Comparison of ENCODE assay signal across 20 cellular contexts in genomic region chr13:73832203-73832602, GRCh38.
A peak's percentile ranks its signal among the peaks of the same experiment; 100 is the strongest.
DNase-seq lines count a peak whose midpoint lies in the region; ATAC-seq, FAIRE-seq and TF ChIP-seq lines count a peak whose summit lies in the region.
"Had no signal": no experiment of that assay in that cellular context is flagged by ENCODE, and none has a peak within 500 bp of the region (broad histone marks: within the 10 kb centered on the region; RNA-seq: fewer than 3 reads in every experiment).

No MANE protein-coding gene starts in this region.

- H3K9me3 ChIP-seq in SJSA1 (replicated peaks) (no peaks in the 10 kb centered on the region), endothelial cell of umbilical vein (replicated peaks; ENCODE audit: control insufficient read depth, insufficient read depth, low read length) (no peaks in the 10 kb centered on the region)

- H3K4me3 ChIP-seq in SJSA1: no peak overlapping the region
- H3K4me3 ChIP-seq in endothelial cell of umbilical vein (replicated peaks in 1 of 3; ENCODE audit: insufficient read depth in 1 of 3, low read depth in 1 of 3, low read length in 3 of 3): no peak overlapping the region

- H3K4me1 Mint-ChIP-seq in activated naive CD4-positive, alpha-beta T cell treated with anti-CD3 and anti-CD28 coated beads, Interleukin-2, amount 10 ng/mL, durations not matched to agents 7 days and 5 days: peaks cover 20% of the 10 kb centered on the region
- peaks cover 9% of the 10 kb centered on the region for H3K4me1 Mint-ChIP-seq in osteocyte (ENCODE audit: unreplicated experiment)
- H3K4me1 Mint-ChIP-seq in effector memory CD8-positive, alpha-beta T cell (ENCODE audit: low read depth in 2 of 2): peaks cover 22 to 48% of the 10 kb centered on the region in 2 donors

- TF ChIP-seq POLR2A in endothelial cell of umbilical vein (IDR thresholded peaks at IDR 0.05; ENCODE audit: low read depth, low read length): no peak

- no peak overlapping the region for H3K9ac ChIP-seq in endothelial cell of umbilical vein (replicated peaks; ENCODE audit: extremely low read depth, insufficient read depth, low read length)

- H3K27ac Mint-ChIP-seq in activated naive CD4-positive, alpha-beta T cell treated with anti-CD3 and anti-CD28 coated beads, Interleukin-2, amount 10 ng/mL, durations not matched to agents 7 days and 5 days: peak overlapping the region; percentile 1
- peak overlapping the region; percentile 1 for H3K27ac Mint-ChIP-seq in osteocyte (ENCODE audit: unreplicated experiment)
- H3K27ac Mint-ChIP-seq in effector memory CD8-positive, alpha-beta T cell: peak overlapping the region in 1 of 2 donors; percentile 2
- H3K27ac Mint-ChIP-seq: activated CD4-positive, alpha-beta memory T cell treated with anti-CD3 and anti-CD28 coated beads for 36 hours had no signal

- H3K36me3 ChIP-seq in SJSA1: no peaks in the 10 kb centered on the region
- no peaks in the 10 kb centered on the region for H3K36me3 ChIP-seq in endothelial cell of umbilical vein (ENCODE audit: control insufficient read depth in 2 of 2, extremely low read depth in 1 of 2, insufficient read depth in 2 of 2, low read length in 2 of 2)

- no TSS peak for BruUV-seq in endothelial cell of umbilical vein (replicated peaks; lab: Mats Ljungman, UMichigan)

- TF ChIP-seq CTCF in endothelial cell of umbilical vein (IDR thresholded peaks at IDR 0.05; ENCODE audit: extremely low read depth in 1 of 2, insufficient read depth in 1 of 2, low read depth in 1 of 2, low read length in 2 of 2): no peak
- no peak for TF ChIP-seq CTCF in osteocyte (IDR thresholded peaks at IDR 0.05)

- no peaks in the 10 kb centered on the region for H3K9me3 Mint-ChIP-seq in activated naive CD4-positive, alpha-beta T cell treated with anti-CD3 and anti-CD28 coated beads, Interleukin-2, amount 10 ng/mL, durations not matched to agents 7 days and 5 days
- H3K9me3 Mint-ChIP-seq in osteocyte (ENCODE audit: unreplicated experiment): no peaks in the 10 kb centered on the region
- H3K9me3 Mint-ChIP-seq in effector memory CD8-positive, alpha-beta T cell: no peaks in the 10 kb centered on the region
- H3K9me3 Mint-ChIP-seq: activated CD4-positive, alpha-beta memory T cell treated with anti-CD3 and anti-CD28 coated beads for 36 hours; naive B cell had no signal

- H3K36me3 Mint-ChIP-seq in activated naive CD4-positive, alpha-beta T cell treated with anti-CD3 and anti-CD28 coated beads, Interleukin-2, amount 10 ng/mL, durations not matched to agents 7 days and 5 days: peaks cover 4% of the 10 kb centered on the region
- no peaks in the 10 kb centered on the region for H3K36me3 Mint-ChIP-seq in osteocyte (ENCODE audit: unreplicated experiment)
- no peaks in the 10 kb centered on the region for H3K36me3 Mint-ChIP-seq in effector memory CD8-positive, alpha-beta T cell (ENCODE audit: insufficient read depth)
- H3K36me3 Mint-ChIP-seq: activated CD4-positive, alpha-beta memory T cell treated with anti-CD3 and anti-CD28 coated beads for 36 hours had no signal

- H3K27me3 Mint-ChIP-seq in activated naive CD4-positive, alpha-beta T cell treated with anti-CD3 and anti-CD28 coated beads, Interleukin-2, amount 10 ng/mL, durations not matched to agents 7 days and 5 days: no peaks in the 10 kb centered on the region
- no peaks in the 10 kb centered on the region for H3K27me3 Mint-ChIP-seq in osteocyte (ENCODE audit: unreplicated experiment)
- H3K27me3 Mint-ChIP-seq in effector memory CD8-positive, alpha-beta T cell: no peaks in the 10 kb centered on the region
- H3K27me3 Mint-ChIP-seq: activated CD4-positive, alpha-beta memory T cell treated with anti-CD3 and anti-CD28 coated beads for 36 hours; naive B cell had no signal

- H3K4me2 ChIP-seq in endothelial cell of umbilical vein (ENCODE audit: insufficient read depth, low read length): no peak overlapping the region

- intact Hi-C loops in endothelial cell of umbilical vein (cut with micrococcal nuclease): loop anchor here (10.0 kb wide), 1 partner anchor 743 kb away; no protein-coding TSS in a partner anchor

- no peak for DNase-seq in activated naive CD4-positive, alpha-beta T cell treated with anti-CD3 and anti-CD28 coated beads, Interleukin-2, amount 10 ng/mL, durations not matched to agents 7 days and 5 days
- no peak for DNase-seq in activated naive CD4-positive, alpha-beta T cell treated with anti-CD3 and anti-CD28 coated beads, Interleukin-2, amount 50 U/mL, for 16 hours
- DNase-seq in SJSA1 (ENCODE audit: low read depth in 1 of 2, low spot score in 2 of 2): peak in 1 of 2 experiments; percentile 56
- peak; percentile 34 for DNase-seq in endothelial cell of umbilical vein (ENCODE audit: low read depth, low spot score)
- no peak for DNase-seq in osteocyte (ENCODE audit: extremely low spot score, unreplicated experiment)
- DNase-seq in effector memory CD8-positive, alpha-beta T cell: no peak
- DNase-seq: activated CD4-positive, alpha-beta memory T cell treated with anti-CD3 and anti-CD28 coated beads for 36 hours; activated effector memory CD4-positive, alpha-beta T cell treated with Interleukin-2 at 50 U/mL for 16 hours; DMS 273 treated with DMSO at 0.1 percent for 48 hours; effector memory CD4-positive, alpha-beta T cell; foreskin fibroblast; Kasumi-1; left ventricle myocardium superior; naive B cell; NCI-H1930; NCI-H526 had no signal

- H3K4me3 Mint-ChIP-seq in activated naive CD4-positive, alpha-beta T cell treated with anti-CD3 and anti-CD28 coated beads, Interleukin-2, amount 10 ng/mL, durations not matched to agents 7 days and 5 days: no peak overlapping the region
- no peak overlapping the region for H3K4me3 Mint-ChIP-seq in osteocyte (ENCODE audit: unreplicated experiment)
- no peak overlapping the region for H3K4me3 Mint-ChIP-seq in effector memory CD8-positive, alpha-beta T cell
- H3K4me3 Mint-ChIP-seq: activated CD4-positive, alpha-beta memory T cell treated with anti-CD3 and anti-CD28 coated beads for 36 hours; naive B cell had no signal

- ATAC-seq in effector memory CD8-positive, alpha-beta T cell (replicated peaks): no peak
- ATAC-seq in HG03139 (IDR thresholded peaks at IDR 0.05; ENCODE audit: unreplicated experiment) (no peak), HG02610 (IDR thresholded peaks at IDR 0.05; ENCODE audit: unreplicated experiment) (no peak)
- ATAC-seq: left ventricle myocardium superior had no signal

- H2AFZ ChIP-seq in endothelial cell of umbilical vein (ENCODE audit: low read depth, low read length): no peak overlapping the region

- H3K27me3 ChIP-seq in SJSA1 (replicated peaks): no peaks in the 10 kb centered on the region
- H3K27me3 ChIP-seq in endothelial cell of umbilical vein (ENCODE audit: control insufficient read depth in 2 of 2, insufficient read depth in 2 of 2, low read length in 2 of 2): no peaks in the 10 kb centered on the region

- H4K20me1 ChIP-seq in endothelial cell of umbilical vein (replicated peaks; ENCODE audit: control insufficient read depth, extremely low read depth, insufficient read depth, low read length): no peaks in the 10 kb centered on the region

- H3K4me1 ChIP-seq in SJSA1 (replicated peaks) (peaks cover 24% of the 10 kb centered on the region), endothelial cell of umbilical vein (ENCODE audit: control insufficient read depth, extremely low read depth, insufficient read depth, low read length) (peaks cover 16% of the 10 kb centered on the region)

- FAIRE-seq in endothelial cell of umbilical vein (lab: Jason Lieb, UNC): no peak
- FAIRE-seq: GM18507 had no signal

- peaks cover 6% of the 10 kb centered on the region for H3K79me2 ChIP-seq in endothelial cell of umbilical vein (ENCODE audit: control insufficient read depth, insufficient read depth, low read length)

- dilution Hi-C loops in endothelial cell of umbilical vein (cut with MboI; ENCODE audit: extremely low pct_ligation_motif_present, low sequenced_read_pairs): no loop called here

- POLR2A ChIA-PET in endothelial cell of umbilical vein (lab: Charles Lee): no interaction called here

- peak overlapping the region; percentile 16; the same call in 1 of the 2 replicates for H3K27ac ChIP-seq in SJSA1
- no peak overlapping the region for H3K27ac ChIP-seq in endothelial cell of umbilical vein (ENCODE audit: insufficient read depth, low read depth, low read length)
- H3K27ac ChIP-seq: HL-60 had no signal

- CTCF ChIA-PET in activated naive CD4-positive, alpha-beta T cell treated with anti-CD3 and anti-CD28 coated beads, Interleukin-2, amount 10 ng/mL, durations not matched to agents 7 days and 5 days (lab: Charles Lee): interaction anchor here (0.6 to 1.4 kb wide), 2 partner anchors 19 to 94 kb away, joined by 3 read pairs; no protein-coding TSS in a partner anchor
- CTCF ChIA-PET in endothelial cell of umbilical vein (lab: Charles Lee): interaction anchor here (0.9 to 6.0 kb wide), 2 partner anchors 16 to 455 kb away, joined by 3 to 89 read pairs; no protein-coding TSS in a partner anchor

- no peaks in the 10 kb centered on the region for H3K9me1 ChIP-seq in endothelial cell of umbilical vein (replicated peaks; ENCODE audit: control insufficient read depth, extremely low read depth, insufficient read depth, low read length)

TF ChIP-seq in endothelial cell of umbilical vein, 7 proteins besides CTCF, POLR2A, EP300 and RAD21:
- TF ChIP-seq JUN (IDR thresholded peaks at IDR 0.05; ENCODE audit: borderline replicate concordance, insufficient read depth, insufficient read length, low read depth) (no peak), MAX (IDR thresholded peaks at IDR 0.05; ENCODE audit: insufficient read depth, insufficient read length) (no peak), POLR2AphosphoS5 (IDR thresholded peaks at IDR 0.05; ENCODE audit: insufficient read depth, low read depth, low read length) (no peak), MYC (IDR thresholded peaks at IDR 0.05; ENCODE audit: low read depth, low read length) (no peak), EZH2 (IDR thresholded peaks at IDR 0.05; ENCODE audit: borderline replicate concordance, low read depth, low read length, severe bottlenecking) (no peak), GATA2 (IDR thresholded peaks at IDR 0.05; ENCODE audit: insufficient read depth, insufficient read length, low read depth, low read length) (no peak), FOS (IDR thresholded peaks at IDR 0.05; ENCODE audit: borderline replicate concordance, insufficient read depth, low read length) (no peak)
TF ChIP-seq in endothelial cell of umbilical vein: peak in this region for 0.
